ENCODE assay signal across 10 cellular contexts in the genomic region with DNA sequence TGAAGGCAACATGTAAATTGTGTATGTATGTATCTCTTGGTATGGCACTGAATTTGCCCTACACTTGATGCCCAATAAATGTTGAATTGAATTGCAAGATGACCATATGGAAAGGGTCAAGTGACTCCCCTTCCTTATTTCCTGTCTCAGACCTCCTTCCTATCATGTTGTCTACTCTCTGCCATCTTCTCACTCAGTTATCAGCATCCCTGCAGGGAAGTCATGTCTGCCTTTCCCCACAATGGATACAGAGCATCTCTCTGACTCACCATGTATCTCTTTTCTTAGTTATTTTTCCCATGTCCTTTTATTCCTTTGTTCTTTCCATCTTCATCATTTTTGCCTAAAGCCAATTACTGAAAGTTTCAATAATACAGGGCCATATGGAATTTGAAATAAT. TPM values are rescaled to one million over a fixed set of nuclear protein-coding genes. Genes with fewer than 3 reads are reported as not detected.
"Had no signal": no experiment of that assay in that cellular context is flagged by ENCODE, and none has a peak within 500 bp of the region (broad histone marks: within the 10 kb centered on the region; RNA-seq: fewer than 3 reads in every experiment).

No MANE protein-coding gene starts in this region.

- H3K4me2 ChIP-seq: GM23338, KMS-11 had no signal

- H3K9me3 Mint-ChIP-seq: GM23338, H9 had no signal

- H3K4me3 ChIP-seq: GM23338 had no signal

- H2AFZ ChIP-seq: GM23338 had no signal

- H3K4me1 Mint-ChIP-seq: GM23338, H9 had no signal

- H3K27ac ChIP-seq: HL-60, KMS-11 had no signal

- H3K4me3 Mint-ChIP-seq: GM23338, H9 had no signal

- DNase-seq: H9, HCEC 1CT, IMR-90, Karpas-422, KBM-7 had no signal

- ATAC-seq: GM23338 had no signal

- H3K9ac ChIP-seq: KMS-11 had no signal

- FAIRE-seq: H1, H54 had no signal

- H3K27ac Mint-ChIP-seq: GM23338, H9 had no signal

RNA-seq across cellular contexts. Expression of gene BMX, which starts 22.5 kb away (rescaled TPM):
- total RNA-seq: GM23338, H1, H9, IMR-90 had no signal
- polyA plus RNA-seq: GM23338, H1, IMR-90 had no signal
